1 cellular context compared by ENCODE assay signal in genomic region chr3:38038447-38038911, GRCh38.
TF ChIP-seq lines count a peak whose summit lies in the region.

No MANE protein-coding gene starts in this region.

TF ChIP-seq in HepG2, 621 proteins besides CTCF, POLR2A, EP300 and RAD21:
- TF ChIP-seq, protein P1, sequence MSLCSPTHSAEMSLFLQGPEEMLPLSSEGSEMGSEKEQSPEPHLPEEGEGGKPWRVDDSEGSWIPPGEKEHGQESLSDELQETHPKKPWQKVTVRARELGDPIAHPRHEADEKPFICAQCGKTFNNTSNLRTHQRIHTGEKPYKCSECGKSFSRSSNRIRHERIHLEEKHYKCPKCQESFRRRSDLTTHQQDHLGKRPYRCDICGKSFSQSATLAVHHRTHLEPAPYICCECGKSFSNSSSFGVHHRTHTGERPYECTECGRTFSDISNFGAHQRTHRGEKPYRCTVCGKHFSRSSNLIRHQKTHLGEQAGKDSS (CRISPR knock-in tag; IDR thresholded peaks at IDR 0.05; ENCODE audit: borderline replicate concordance, low read depth), result no peak
- TF ChIP-seq TARDBP (CRISPR knock-in tag; IDR thresholded peaks at IDR 0.05) (no peak), ZNF350 (CRISPR knock-in tag; IDR thresholded peaks at IDR 0.05; ENCODE audit: borderline replicate concordance, low read depth) (no peak), ZNF281 (CRISPR knock-in tag; IDR thresholded peaks at IDR 0.05; ENCODE audit: borderline replicate concordance) (no peak), AGO1 (IDR thresholded peaks at IDR 0.05; ENCODE audit: low read depth, low read length, poor library complexity, severe bottlenecking) (no peak), ZNF142 (CRISPR knock-in tag; IDR thresholded peaks at IDR 0.05) (no peak), MED1 (CRISPR knock-in tag; IDR thresholded peaks at IDR 0.05) (no peak), GATAD2A (CRISPR knock-in tag; IDR thresholded peaks at IDR 0.05) (no peak), MEIS1 (CRISPR knock-in tag; IDR thresholded peaks at IDR 0.05; ENCODE audit: borderline replicate concordance) (no peak)
- TF ChIP-seq, protein P2, sequence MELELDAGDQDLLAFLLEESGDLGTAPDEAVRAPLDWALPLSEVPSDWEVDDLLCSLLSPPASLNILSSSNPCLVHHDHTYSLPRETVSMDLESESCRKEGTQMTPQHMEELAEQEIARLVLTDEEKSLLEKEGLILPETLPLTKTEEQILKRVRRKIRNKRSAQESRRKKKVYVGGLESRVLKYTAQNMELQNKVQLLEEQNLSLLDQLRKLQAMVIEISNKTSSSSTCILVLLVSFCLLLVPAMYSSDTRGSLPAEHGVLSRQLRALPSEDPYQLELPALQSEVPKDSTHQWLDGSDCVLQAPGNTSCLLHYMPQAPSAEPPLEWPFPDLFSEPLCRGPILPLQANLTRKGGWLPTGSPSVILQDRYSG (CRISPR knock-in tag; IDR thresholded peaks at IDR 0.05), result no peak
